Comparison of ENCODE assay signal across 23 cellular contexts in the genomic region with DNA sequence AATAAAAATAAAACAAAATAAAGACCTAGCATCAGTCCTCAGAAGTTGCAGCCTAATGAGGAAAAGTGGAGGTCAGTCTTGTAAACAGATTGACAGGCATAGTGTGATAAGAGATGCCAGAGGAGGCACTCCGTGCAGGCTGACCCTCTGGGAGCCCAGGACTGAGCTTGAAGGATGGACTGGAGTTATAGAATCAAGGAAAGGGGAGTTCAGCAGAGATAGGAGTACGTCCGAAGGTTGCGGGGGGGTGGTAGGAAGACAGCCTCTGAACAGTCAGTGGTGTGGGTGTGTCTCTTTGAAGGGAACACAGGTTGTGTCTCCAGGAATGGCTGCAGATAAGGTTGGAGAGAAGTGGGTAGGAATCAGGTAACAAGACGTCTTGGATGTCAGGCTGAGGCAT.
DNase-seq lines count a peak whose midpoint lies in the region; ATAC-seq, FAIRE-seq and TF ChIP-seq lines count a peak whose summit lies in the region.
"Had no signal": no experiment of that assay in that cellular context is flagged by ENCODE, and none has a peak within 500 bp of the region (broad histone marks: within the 10 kb centered on the region; RNA-seq: fewer than 3 reads in every experiment).

No MANE protein-coding gene starts in this region.

- no peaks in the 10 kb centered on the region for H3K36me3 ChIP-seq in CD4-positive, CD25-positive, alpha-beta regulatory T cell (ENCODE audit: control insufficient read depth, insufficient read depth, low read length)
- H3K36me3 ChIP-seq in K562 (ENCODE audit: control insufficient read depth, insufficient read depth, low read length) = no peaks in the 10 kb centered on the region
- H3K36me3 ChIP-seq: SJSA1 had no signal

- BruUV-seq in K562 (replicated peaks; lab: Mats Ljungman, UMichigan) = no TSS peak

- in situ Hi-C loops in K562 (cut with MboI) = no loop called here

- CTCF ChIA-PET in K562 (lab: Yijun Ruan, JAX; ENCODE audit: low intra/inter-chr PET ratio) = no interaction called here

- no peaks in the 10 kb centered on the region for H4K20me1 ChIP-seq in K562 (replicated peaks; ENCODE audit: control insufficient read depth, insufficient read depth, low read length)

- no peaks in the 10 kb centered on the region for H3K9me3 ChIP-seq in CD4-positive, CD25-positive, alpha-beta regulatory T cell (ENCODE audit: control insufficient read depth in 2 of 2, low read length in 2 of 2)
- no peaks in the 10 kb centered on the region for H3K9me3 ChIP-seq in K562 (replicated peaks; ENCODE audit: control insufficient read depth, insufficient read depth, low read depth, low read length)
- H3K9me3 ChIP-seq: SJSA1 had no signal

- no peak overlapping the region; a peak in 1 of 4 replicates for H3K9ac ChIP-seq in K562 (ENCODE audit: insufficient read depth in 1 of 2, low read depth in 2 of 2, low read length in 2 of 2)
- H3K9ac ChIP-seq: GM23248 had no signal

- H3K4me3 ChIP-seq in CD4-positive, CD25-positive, alpha-beta regulatory T cell (ENCODE audit: low read depth, low read length) = no peak overlapping the region
- no peak overlapping the region for H3K4me3 ChIP-seq in K562
- H3K4me3 ChIP-seq: GM12878, GM23248, SJSA1 had no signal

- H3K27me3 ChIP-seq in CD4-positive, CD25-positive, alpha-beta regulatory T cell (ENCODE audit: control insufficient read depth, insufficient read depth, low read length) = no peaks in the 10 kb centered on the region
- no peaks in the 10 kb centered on the region for H3K27me3 ChIP-seq in K562 (ENCODE audit: control insufficient read depth in 2 of 2, insufficient read depth in 2 of 2, low read length in 2 of 2)
- H3K27me3 ChIP-seq: SJSA1 had no signal

- H3K27ac Mint-ChIP-seq in CD4-positive, CD25-positive, alpha-beta regulatory T cell = peak overlapping the region in 2 of 3 donors; percentile 1 to 38
- peak overlapping the region; percentile 19 for H3K27ac Mint-ChIP-seq in neural crest cell (ENCODE audit: unreplicated experiment)
- H3K27ac Mint-ChIP-seq in type B pancreatic cell = peak overlapping the region; percentile 8
- no peak overlapping the region for H3K27ac Mint-ChIP-seq in activated naive CD4-positive, alpha-beta T cell treated with anti-CD3 and anti-CD28 coated beads, Interleukin-2, amount 50 U/mL, for 72 hours
- H3K27ac Mint-ChIP-seq: B cell; CD4-positive, alpha-beta T cell had no signal

- peaks cover 0 to 17% (median 10%) of the 10 kb centered on the region in 4 donors for H3K4me1 Mint-ChIP-seq in CD4-positive, CD25-positive, alpha-beta regulatory T cell
- peaks cover 21% of the 10 kb centered on the region for H3K4me1 Mint-ChIP-seq in neural crest cell
- peaks cover 27% of the 10 kb centered on the region for H3K4me1 Mint-ChIP-seq in type B pancreatic cell (ENCODE audit: unreplicated experiment)

- H3K9me3 Mint-ChIP-seq in CD4-positive, CD25-positive, alpha-beta regulatory T cell = peaks cover 0 to 4% (median 0%) of the 10 kb centered on the region in 7 donors
- H3K9me3 Mint-ChIP-seq in neural crest cell (no peaks in the 10 kb centered on the region), type B pancreatic cell (no peaks in the 10 kb centered on the region)
- no peaks in the 10 kb centered on the region for H3K9me3 Mint-ChIP-seq in activated naive CD4-positive, alpha-beta T cell treated with anti-CD3 and anti-CD28 coated beads, Interleukin-2, amount 50 U/mL, for 72 hours
- H3K9me3 Mint-ChIP-seq: CD4-positive, alpha-beta T cell; IgD-negative memory B cell had no signal

- peak; percentile 15 for FAIRE-seq in K562 (lab: Jason Lieb, UNC)
- FAIRE-seq: A204.1, GM12878 had no signal

- TF ChIP-seq CTCF in K562 (IDR thresholded peaks at IDR 0.05 in 2 of 3, conservative IDR thresholded peaks at IDR 0.05 in 1 of 3; ENCODE audit: insufficient read depth in 2 of 3, low read depth in 1 of 3, low read length in 3 of 3) (no peak), neural crest cell (conservative IDR thresholded peaks at IDR 0.05) (no peak), type B pancreatic cell (conservative IDR thresholded peaks at IDR 0.05) (no peak)

- no peak for TF ChIP-seq POLR2A in K562 (conservative IDR thresholded peaks at IDR 0.05)

- TF ChIP-seq RAD21 in K562 (CRISPR knock-in tag; conservative IDR thresholded peaks at IDR 0.05 in 1 of 2, IDR thresholded peaks at IDR 0.05 in 1 of 2) = no peak

- H3K79me2 ChIP-seq in K562 (ENCODE audit: control insufficient read depth, insufficient read depth, low read length) = no peaks in the 10 kb centered on the region

- no peak for ATAC-seq in CD4-positive, CD25-positive, alpha-beta regulatory T cell (ENCODE audit: low read depth in 2 of 2)
- ATAC-seq in K562 = peak; percentile 16
- ATAC-seq in activated naive CD4-positive, alpha-beta T cell treated with anti-CD3 and anti-CD28 coated beads, Interleukin-2, amount 50 U/mL, for 72 hours = no peak
- ATAC-seq: GM12878, Right ventricle myocardium inferior had no signal

- no peak for TF ChIP-seq EP300 in K562 (IDR thresholded peaks at IDR 0.05; ENCODE audit: low read length)

- H3K4me1 ChIP-seq in CD4-positive, CD25-positive, alpha-beta regulatory T cell (ENCODE audit: control insufficient read depth, insufficient read depth, low read length, poor library complexity, severe bottlenecking) = peaks cover 9% of the 10 kb centered on the region
- peaks cover 42 to 59% of the 10 kb centered on the region in 2 experiments for H3K4me1 ChIP-seq in K562 (replicated peaks in 1 of 2; ENCODE audit: control insufficient read depth in 2 of 2, insufficient read depth in 2 of 2, low read length in 2 of 2)

- no peaks in the 10 kb centered on the region for H3K36me3 Mint-ChIP-seq in CD4-positive, CD25-positive, alpha-beta regulatory T cell
- H3K36me3 Mint-ChIP-seq in neural crest cell (ENCODE audit: low read depth) (no peaks in the 10 kb centered on the region), type B pancreatic cell (no peaks in the 10 kb centered on the region)
- H3K36me3 Mint-ChIP-seq in activated naive CD4-positive, alpha-beta T cell treated with anti-CD3 and anti-CD28 coated beads, Interleukin-2, amount 50 U/mL, for 72 hours = no peaks in the 10 kb centered on the region
- H3K36me3 Mint-ChIP-seq: IgD-negative memory B cell had no signal

- 0% methylated on average over 5 of the region's 5 CpGs for WGBS in K562 (ENCODE audit: insufficient coverage, low coverage, missing lambda C conversion rate)

- intact Hi-C loops in K562 (cut with micrococcal nuclease) = loop anchor here (10.0 kb wide), 1 partner anchor 137 kb away; no protein-coding TSS in a partner anchor

- no peak overlapping the region for H3K27ac ChIP-seq in CD4-positive, CD25-positive, alpha-beta regulatory T cell (ENCODE audit: insufficient read depth, low read length, poor library complexity, severe bottlenecking)
- no peak overlapping the region for H3K27ac ChIP-seq in K562 (ENCODE audit: extremely low read depth, low read depth, low read length)
- H3K27ac ChIP-seq: GM23248, SJSA1 had no signal

- POLR2A ChIA-PET in K562 (lab: Yijun Ruan, JAX) = interaction anchor here (1.0 kb wide), 2 partner anchors 16 to 132 kb away, joined by 3 to 4 read pairs; no protein-coding TSS in a partner anchor

- peaks cover 10% of the 10 kb centered on the region for H3K27me3 Mint-ChIP-seq in CD4-positive, CD25-positive, alpha-beta regulatory T cell
- no peaks in the 10 kb centered on the region for H3K27me3 Mint-ChIP-seq in neural crest cell (ENCODE audit: low read depth)
- no peaks in the 10 kb centered on the region for H3K27me3 Mint-ChIP-seq in type B pancreatic cell

- H2AFZ ChIP-seq in K562 (ENCODE audit: low read depth, low read length) = no peak overlapping the region
- H2AFZ ChIP-seq: GM23248 had no signal

- no peak for DNase-seq in CD4-positive, CD25-positive, alpha-beta regulatory T cell
- DNase-seq in K562 (ENCODE audit: extremely low read depth in 1 of 4, low spot score in 3 of 4) (peak; percentile 52 to 66 (median 58)), neural crest cell (ENCODE audit: low read depth, low spot score) (no peak), type B pancreatic cell (ENCODE audit: extremely low spot score, unreplicated experiment) (no peak), NCI-H187 treated with DMSO at 0.1 percent for 48 hours (lab: John Stamatoyannopoulos, UW) (no peak), GOT3 (lab: John Stamatoyannopoulos, UW) (no peak)
- DNase-seq in activated naive CD4-positive, alpha-beta T cell treated with anti-CD3 and anti-CD28 coated beads, Interleukin-2, amount 50 U/mL, for 72 hours (ENCODE audit: low spot score in 2 of 2) = no peak
- DNase-seq: CD4-positive, alpha-beta T cell; COR-L47; DND-41; GM23248; HCEC 1CT; Karpas-422; NCI-H1105 treated with DMSO at 0.1 percent for 48 hours; NCI-H446; NCI-H526 treated with DMSO at 0.1 percent for 48 hours; OCI-M1 had no signal

- H3K4me2 ChIP-seq in K562 (ENCODE audit: insufficient read depth, low read length) = peak overlapping the region; percentile 37; the same call in 1 of the 2 replicates

- no peaks in the 10 kb centered on the region for H3K9me1 ChIP-seq in K562 (ENCODE audit: control insufficient read depth, insufficient read depth, low read length)

- no peak overlapping the region for H3K4me3 Mint-ChIP-seq in CD4-positive, CD25-positive, alpha-beta regulatory T cell
- no peak overlapping the region for H3K4me3 Mint-ChIP-seq in neural crest cell
- no peak overlapping the region for H3K4me3 Mint-ChIP-seq in type B pancreatic cell
- H3K4me3 Mint-ChIP-seq: B cell; CD4-positive, alpha-beta T cell had no signal

TF ChIP-seq in K562, 482 proteins besides CTCF, POLR2A, EP300 and RAD21 (continues in another document):
- TF ChIP-seq SMARCE1 (IDR thresholded peaks at IDR 0.05) (0 out of 2 replicates have a peak, but pooled peaks have one; percentile 38), ZC3H4 (CRISPR knock-in tag; IDR thresholded peaks at IDR 0.05; ENCODE audit: borderline replicate concordance) (no peak), STAG1 (CRISPR knock-in tag; IDR thresholded peaks at IDR 0.05; ENCODE audit: borderline replicate concordance) (no peak), NCOA1 (IDR thresholded peaks at IDR 0.05; ENCODE audit: low read depth) (no peak), SREBF1 (IDR thresholded peaks at IDR 0.05; ENCODE audit: borderline replicate concordance, low read depth, low read length) (no peak), ELF2 (CRISPR knock-in tag; IDR thresholded peaks at IDR 0.05) (no peak), TCF3 (CRISPR knock-in tag; IDR thresholded peaks at IDR 0.05) (no peak)
- TF ChIP-seq, protein P1, sequence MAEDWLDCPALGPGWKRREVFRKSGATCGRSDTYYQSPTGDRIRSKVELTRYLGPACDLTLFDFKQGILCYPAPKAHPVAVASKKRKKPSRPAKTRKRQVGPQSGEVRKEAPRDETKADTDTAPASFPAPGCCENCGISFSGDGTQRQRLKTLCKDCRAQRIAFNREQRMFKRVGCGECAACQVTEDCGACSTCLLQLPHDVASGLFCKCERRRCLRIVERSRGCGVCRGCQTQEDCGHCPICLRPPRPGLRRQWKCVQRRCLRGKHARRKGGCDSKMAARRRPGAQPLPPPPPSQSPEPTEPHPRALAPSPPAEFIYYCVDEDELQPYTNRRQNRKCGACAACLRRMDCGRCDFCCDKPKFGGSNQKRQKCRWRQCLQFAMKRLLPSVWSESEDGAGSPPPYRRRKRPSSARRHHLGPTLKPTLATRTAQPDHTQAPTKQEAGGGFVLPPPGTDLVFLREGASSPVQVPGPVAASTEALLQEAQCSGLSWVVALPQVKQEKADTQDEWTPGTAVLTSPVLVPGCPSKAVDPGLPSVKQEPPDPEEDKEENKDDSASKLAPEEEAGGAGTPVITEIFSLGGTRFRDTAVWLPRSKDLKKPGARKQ (CRISPR knock-in tag; IDR thresholded peaks at IDR 0.05) = no peak

Comparison
In these comparisons a context has a peak if more than half of its experiments do, and no peak if none do; other contexts are left out.
1. DNase-seq: peak in K562 (4 of 4); none in CD4-positive, CD25-positive, alpha-beta regulatory T cell (0 of 3), neural crest cell (single experiment), type B pancreatic cell (single experiment), activated naive CD4-positive, alpha-beta T cell treated with anti-CD3 and anti-CD28 coated beads, Interleukin-2, amount 50 U/mL, for 72 hours (0 of 2), NCI-H187 treated with DMSO at 0.1 percent for 48 hours (single experiment) and GOT3 (single experiment).
2. H3K27ac Mint-ChIP-seq: peak in CD4-positive, CD25-positive, alpha-beta regulatory T cell (2 of 3), neural crest cell (single experiment) and type B pancreatic cell (single experiment); none in activated naive CD4-positive, alpha-beta T cell treated with anti-CD3 and anti-CD28 coated beads, Interleukin-2, amount 50 U/mL, for 72 hours (0 of 2).